Comparison of ENCODE assay signal across 25 cellular contexts in genomic region chr1:70902211-70902610, GRCh38.
"Had no signal": no experiment of that assay in that cellular context is flagged by ENCODE, and none has a peak within 500 bp of the region (broad histone marks: within the 10 kb centered on the region; RNA-seq: fewer than 3 reads in every experiment).

No MANE protein-coding gene starts in this region.

- H3K4me1 Mint-ChIP-seq: memory B cell, mesothelial cell of epicardium, naive B cell had no signal

- H3K36me3 Mint-ChIP-seq: memory B cell, mesothelial cell of epicardium, naive B cell, type B pancreatic cell had no signal

- H3K27ac ChIP-seq: neutrophil, parathyroid adenoma, right atrium auricular region, testis, tibial artery had no signal

- DNase-seq: cortex of kidney; effector memory CD8-positive, alpha-beta T cell; mucosa of descending colon; naive B cell; stimulated activated CD4-positive, alpha-beta T cell treated with anti-CD3 and anti-CD28 coated beads, Interleukin-12 subunit alpha, Interleukin-12 subunit beta, amount 100 ng/mL, for 4 hours; stimulated activated CD4-positive, alpha-beta T cell treated with anti-CD3 and anti-CD28 coated beads, Interleukin-1b, Interleukin-23, amount 100 ng/mL, for 48 hours; stimulated activated CD4-positive, alpha-beta T cell treated with anti-CD3 and anti-CD28 coated beads, Interleukin-4, amount 100 ng/mL, for 1 hour; stimulated activated CD8-positive, alpha-beta memory T cell treated with anti-CD3 and anti-CD28 coated beads, Interleukin-4, amount 100 ng/mL, for 48 hours; stimulated activated naive CD4-positive, alpha-beta T cell; substantia nigra; testis; tibial artery had no signal

- H3K36me3 ChIP-seq: neutrophil, right atrium auricular region, tibial artery had no signal

- H3K27ac Mint-ChIP-seq: effector memory CD8-positive, alpha-beta T cell; memory B cell; mesothelial cell of epicardium; progenitor cell of endocrine pancreas; type B pancreatic cell had no signal

- H3K9me3 ChIP-seq: mucosa of descending colon, neutrophil, right atrium auricular region, testis, tibial artery had no signal

- H3K9me3 Mint-ChIP-seq: type B pancreatic cell had no signal

- ATAC-seq: effector memory CD8-positive, alpha-beta T cell; left lobe of liver; mucosa of descending colon; natural killer cell treated with Interleukin-12 subunit alpha and Interleukin-12 subunit beta and Interleukin-15 and Interleukin-18, amount 100 ng/mL, for 72 hours; sciatic nerve had no signal

- H3K4me3 Mint-ChIP-seq: effector memory CD8-positive, alpha-beta T cell; memory B cell; mesothelial cell of epicardium; naive B cell; natural killer cell treated with Interleukin-12 subunit alpha and Interleukin-12 subunit beta and Interleukin-15 and Interleukin-18, amount 100 ng/mL, for 72 hours; neural crest cell; type B pancreatic cell had no signal

- H3K4me2 ChIP-seq: smooth muscle cell had no signal

- H3K4me1 ChIP-seq: parathyroid adenoma, right atrium auricular region, testis, tibial artery had no signal

- H3K79me2 ChIP-seq: parathyroid adenoma had no signal

- H2AFZ ChIP-seq: parathyroid adenoma had no signal

- H3K27me3 Mint-ChIP-seq: effector memory CD8-positive, alpha-beta T cell; memory B cell had no signal

- H3K4me3 ChIP-seq: lung, mucosa of descending colon, right atrium auricular region, smooth muscle cell, testis, tibial artery had no signal

- H3K27me3 ChIP-seq: neutrophil, right atrium auricular region, testis, tibial artery had no signal
